Comparison of ENCODE assay signal across 28 cellular contexts in genomic region chr13:113168211-113168610, GRCh38. TPM values are rescaled to one million over a fixed set of nuclear protein-coding genes. Genes with fewer than 3 reads are reported as not detected.
"Had no signal": no experiment of that assay in that cellular context is flagged by ENCODE, and none has a peak within 500 bp of the region (broad histone marks: within the 10 kb centered on the region; RNA-seq: fewer than 3 reads in every experiment).

No MANE protein-coding gene starts in this region.

- H3K27ac Mint-ChIP-seq: IgD-negative memory B cell had no signal

- ATAC-seq: HepG2, K562 had no signal

- H3K27me3 Mint-ChIP-seq: IgD-negative memory B cell had no signal

- H3K9me3 ChIP-seq: SJSA1, SK-N-SH had no signal

- H3K4me2 ChIP-seq: KMS-11, SK-N-SH had no signal

- H3K9ac ChIP-seq: KMS-11, SK-N-SH had no signal

- H3K27me3 ChIP-seq: SJSA1 had no signal

- H3K4me3 Mint-ChIP-seq: IgD-negative memory B cell had no signal

- H3K4me3 ChIP-seq: K562, SJSA1 had no signal

- H3K27ac ChIP-seq: KMS-11, SJSA1 had no signal

- DNase-seq: Kasumi-1, MM.1S, NCI-H1048, NCI-H1105, NCI-H1417, NCI-H1436 treated with DMSO at 0.1 percent for 48 hours, NCI-H1694, NCI-H187 treated with DMSO at 0.1 percent for 48 hours, NCI-H2029 treated with DMSO at 0.1 percent for 48 hours, NCI-H2171, NCI-H226, NCI-H446, NCI-H510A, NCI-H524 treated with DMSO at 0.1 percent for 48 hours, NCI-H69, NCI-H774, Right ventricle myocardium superior, RPMI8226, SIG-M5, SK-N-SH, SW 1271 had no signal

RNA-seq across cellular contexts. Expression of gene PROZ, which starts 9.8 kb away (rescaled TPM):
- total RNA-seq: HT1080, K562, M059J, Right ventricle myocardium superior, SJSA1 had no signal
- polyA plus RNA-seq: IgD-negative memory B cell, K562, SK-N-SH had no signal

RNA-seq across cellular contexts. Expression of gene F10, which starts 45.6 kb away (rescaled TPM):
- total RNA-seq: HT1080 had no signal
- polyA plus RNA-seq: IgD-negative memory B cell had no signal
